Comparison of ENCODE assay signal across 17 cellular contexts in the genomic region with DNA sequence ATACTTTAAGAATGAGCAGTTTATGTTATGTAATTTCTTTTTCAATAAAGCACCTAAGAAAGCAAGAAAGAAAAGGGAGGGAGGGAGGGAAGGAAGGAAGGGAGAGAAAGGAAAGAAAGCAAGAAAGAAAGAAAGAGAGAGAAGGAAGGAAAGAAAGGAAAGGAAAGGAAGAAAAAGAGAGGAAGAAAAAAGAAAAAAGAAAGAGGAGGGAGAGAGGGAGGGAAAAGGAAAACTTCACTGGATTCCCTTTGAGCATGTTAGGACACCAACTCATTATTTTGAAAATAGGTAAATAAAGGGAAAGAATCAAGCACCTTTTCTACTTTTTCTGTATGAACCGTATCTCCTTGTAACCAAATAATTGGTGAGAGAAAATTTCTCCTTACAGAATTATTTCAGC. TPM values are rescaled to one million over a fixed set of nuclear protein-coding genes. Genes with fewer than 3 reads are reported as not detected.
DNase-seq lines count a peak whose midpoint lies in the region; ATAC-seq, FAIRE-seq and TF ChIP-seq lines count a peak whose summit lies in the region.
"Had no signal": no experiment of that assay in that cellular context is flagged by ENCODE, and none has a peak within 500 bp of the region (broad histone marks: within the 10 kb centered on the region; RNA-seq: fewer than 3 reads in every experiment).

No MANE protein-coding gene starts in this region.

- POLR2A ChIA-PET in HepG2 (lab: Yijun Ruan, JAX) = interaction anchor here (0.9 kb wide), 1 partner anchor 42 kb away, joined by 3 read pairs; no protein-coding TSS in a partner anchor

- H3K4me1 ChIP-seq in HepG2 (ENCODE audit: insufficient read depth, low read length) (peaks cover 30% of the 10 kb centered on the region), right lobe of liver (no peaks in the 10 kb centered on the region), RWPE2 (ENCODE audit: insufficient read depth, poor library complexity, severe bottlenecking) (peaks cover 11% of the 10 kb centered on the region), suprapubic skin (peaks cover 3% of the 10 kb centered on the region)
- H3K4me1 ChIP-seq: A549 had no signal

- no peaks in the 10 kb centered on the region for H3K27me3 Mint-ChIP-seq in dendritic cell treated with granulocyte-macrophage colony-stimulating factor and Interleukin-4, amounts not matched to agents 40 ng/mL and 50 ng/mL, for 4 days
- peaks cover 0 to 2% (median 2%) of the 10 kb centered on the region in 3 donors for H3K27me3 Mint-ChIP-seq in immature natural killer cell (ENCODE audit: low read depth in 3 of 3)
- H3K27me3 Mint-ChIP-seq: CD4-positive, alpha-beta T cell had no signal

- no peak overlapping the region for H3K4me3 Mint-ChIP-seq in dendritic cell treated with granulocyte-macrophage colony-stimulating factor and Interleukin-4, amounts not matched to agents 40 ng/mL and 50 ng/mL, for 4 days
- H3K4me3 Mint-ChIP-seq in immature natural killer cell = no peak overlapping the region
- H3K4me3 Mint-ChIP-seq: CD4-positive, alpha-beta T cell; H9 had no signal

- H3K4me3 ChIP-seq in HepG2 (replicated peaks in 1 of 3; ENCODE audit: insufficient read depth in 1 of 3, low read depth in 2 of 3, low read length in 3 of 3) = no peak overlapping the region
- H3K4me3 ChIP-seq in right lobe of liver = no peak overlapping the region
- H3K4me3 ChIP-seq in RWPE2 (ENCODE audit: severe bottlenecking) = no peak overlapping the region
- H3K4me3 ChIP-seq in suprapubic skin = no peak overlapping the region
- H3K4me3 ChIP-seq: A549 had no signal

- FAIRE-seq in HepG2 (lab: Jason Lieb, UNC) = no peak
- FAIRE-seq: A549, D721Med, H1 had no signal

- no peak for TF ChIP-seq EP300 in HepG2 (IDR thresholded peaks at IDR 0.05; ENCODE audit: low read depth in 2 of 2, low read length in 2 of 2)
- no peak for TF ChIP-seq EP300 in HepG2 (CRISPR knock-in tag; IDR thresholded peaks at IDR 0.05; ENCODE audit: borderline replicate concordance)
- no peak for TF ChIP-seq EP300 in suprapubic skin (IDR thresholded peaks at IDR 0.05)

- H2AFZ ChIP-seq in HepG2 (ENCODE audit: low read length) = no peak overlapping the region

- 31% methylated on average over 1 of the region's 1 CpG for WGBS in HepG2 (ENCODE audit: low lambda C conversion rate)
- WGBS in right lobe of liver (ENCODE audit: insufficient coverage, low coverage, low lambda C conversion rate, missing lambda C conversion rate) = 87% methylated on average over 1 of the region's 1 CpG
- WGBS in suprapubic skin = 98% methylated on average over 1 of the region's 1 CpG

- no peaks in the 10 kb centered on the region for H3K9me3 ChIP-seq in HepG2 (ENCODE audit: low read length)
- H3K9me3 ChIP-seq in right lobe of liver = no peaks in the 10 kb centered on the region
- no peaks in the 10 kb centered on the region for H3K9me3 ChIP-seq in RWPE2 (ENCODE audit: severe bottlenecking)
- no peaks in the 10 kb centered on the region for H3K9me3 ChIP-seq in suprapubic skin
- H3K9me3 ChIP-seq: A549, Caco-2 had no signal

- CTCF ChIA-PET in HepG2 (lab: Yijun Ruan, JAX; ENCODE audit: low intra/inter-chr PET ratio, low total read pairs) = no interaction called here

- H3K79me2 ChIP-seq in HepG2 (ENCODE audit: insufficient read depth, low read length) = no peaks in the 10 kb centered on the region

- H3K27ac ChIP-seq in HepG2 (ENCODE audit: extremely low read length, insufficient read depth, low read length) (no peak overlapping the region), right lobe of liver (no peak overlapping the region), RWPE2 (ENCODE audit: poor library complexity, severe bottlenecking) (peak overlapping the region; percentile 3), suprapubic skin (no peak overlapping the region)
- H3K27ac ChIP-seq: 22Rv1, C4-2B had no signal

- H3K27ac Mint-ChIP-seq in dendritic cell treated with granulocyte-macrophage colony-stimulating factor and Interleukin-4, amounts not matched to agents 40 ng/mL and 50 ng/mL, for 4 days = peak overlapping the region; percentile 41
- no peak overlapping the region for H3K27ac Mint-ChIP-seq in immature natural killer cell
- H3K27ac Mint-ChIP-seq: CD4-positive, alpha-beta T cell; H9 had no signal

- intact Hi-C loops in HepG2 (cut with micrococcal nuclease; ENCODE audit: unreplicated experiment) = no loop called here
- intact Hi-C loops in right lobe of liver (cut with DNase I) = loop anchor here in 1 of 2 donors (10.0 kb wide), 1 partner anchor 98 kb away; no protein-coding TSS in a partner anchor
- intact Hi-C loops in dendritic cell treated with granulocyte-macrophage colony-stimulating factor and Interleukin-4, amounts not matched to agents 40 ng/mL and 50 ng/mL, for 4 days (cut with micrococcal nuclease) = no loop called here

- H3K36me3 Mint-ChIP-seq in dendritic cell treated with granulocyte-macrophage colony-stimulating factor and Interleukin-4, amounts not matched to agents 40 ng/mL and 50 ng/mL, for 4 days (ENCODE audit: low read depth) = no peaks in the 10 kb centered on the region
- no peaks in the 10 kb centered on the region for H3K36me3 Mint-ChIP-seq in immature natural killer cell

- ATAC-seq in HepG2 (no peak), right lobe of liver (no peak), RWPE2 (ENCODE audit: low read depth) (no peak)
- ATAC-seq: A549 had no signal

- H3K9me3 Mint-ChIP-seq in dendritic cell treated with granulocyte-macrophage colony-stimulating factor and Interleukin-4, amounts not matched to agents 40 ng/mL and 50 ng/mL, for 4 days = no peaks in the 10 kb centered on the region
- no peaks in the 10 kb centered on the region for H3K9me3 Mint-ChIP-seq in immature natural killer cell
- H3K9me3 Mint-ChIP-seq: CD4-positive, alpha-beta T cell; H9 had no signal

- no peak for TF ChIP-seq POLR2A in HepG2 (IDR thresholded peaks at IDR 0.05; ENCODE audit: insufficient read depth in 1 of 2, low read depth in 2 of 2, low read length in 2 of 2)
- no peak for TF ChIP-seq POLR2A in right lobe of liver (IDR thresholded peaks at IDR 0.05)
- no peak for TF ChIP-seq POLR2A in suprapubic skin (IDR thresholded peaks at IDR 0.05)

- no peaks in the 10 kb centered on the region for H4K20me1 ChIP-seq in HepG2 (ENCODE audit: insufficient read depth, low read length)

- in situ Hi-C loops in HepG2 (cut with HindIII; ENCODE audit: extremely low pct_ligation_motif_present, low pct_unique_long_range_greater_than_20kb) = loop anchor here (5.0 kb wide), 1 partner anchor 81 kb away; no protein-coding TSS in a partner anchor

- H3K36me3 ChIP-seq in HepG2 (replicated peaks in 1 of 2; ENCODE audit: control insufficient read depth in 1 of 2, insufficient read depth in 2 of 2, low read length in 2 of 2) = no peaks in the 10 kb centered on the region
- H3K36me3 ChIP-seq in right lobe of liver = no peaks in the 10 kb centered on the region
- no peaks in the 10 kb centered on the region for H3K36me3 ChIP-seq in RWPE2 (ENCODE audit: low read depth)
- H3K36me3 ChIP-seq in suprapubic skin = no peaks in the 10 kb centered on the region

- no peak overlapping the region for H3K4me2 ChIP-seq in HepG2 (ENCODE audit: low read depth, low read length)
- H3K4me2 ChIP-seq: A549 had no signal

- H3K9ac ChIP-seq in HepG2 (ENCODE audit: insufficient read depth, low read depth, low read length) = no peak overlapping the region

- TF ChIP-seq RAD21 in HepG2 (CRISPR knock-in tag; IDR thresholded peaks at IDR 0.05) = no peak

- BruUV-seq in HepG2 (replicated peaks; lab: Mats Ljungman, UMichigan) = no TSS peak

- DNase-seq in HepG2 (ENCODE audit: low spot score) = no peak
- DNase-seq in right lobe of liver = no peak
- no peak for DNase-seq in RWPE2 (ENCODE audit: low spot score)
- no peak for DNase-seq in NCI-H82 (lab: John Stamatoyannopoulos, UW)
- DNase-seq in suprapubic skin (ENCODE audit: low spot score in 2 of 2) = no peak
- DNase-seq in immature natural killer cell = no peak
- DNase-seq: AML-193; Caco-2; CD4-positive, alpha-beta T cell; GDM1; H9 had no signal

- H3K27me3 ChIP-seq in HepG2 (ENCODE audit: control insufficient read depth in 1 of 2, insufficient read depth in 2 of 2, low read length in 2 of 2) (no peaks in the 10 kb centered on the region), right lobe of liver (no peaks in the 10 kb centered on the region), RWPE2 (ENCODE audit: insufficient read depth, poor library complexity, severe bottlenecking) (no peaks in the 10 kb centered on the region), suprapubic skin (no peaks in the 10 kb centered on the region)

- TF ChIP-seq CTCF in HepG2 (CRISPR knock-in tag; IDR thresholded peaks at IDR 0.05) = no peak
- TF ChIP-seq CTCF in right lobe of liver (IDR thresholded peaks at IDR 0.05) = no peak
- no peak for TF ChIP-seq CTCF in RWPE2 (IDR thresholded peaks at IDR 0.05; ENCODE audit: poor library complexity, severe bottlenecking)
- TF ChIP-seq CTCF in suprapubic skin (IDR thresholded peaks at IDR 0.05) = no peak

- H3K4me1 Mint-ChIP-seq in dendritic cell treated with granulocyte-macrophage colony-stimulating factor and Interleukin-4, amounts not matched to agents 40 ng/mL and 50 ng/mL, for 4 days (ENCODE audit: low read depth) = peaks cover 14% of the 10 kb centered on the region
- no peaks in the 10 kb centered on the region for H3K4me1 Mint-ChIP-seq in immature natural killer cell

RNA-seq across cellular contexts. Expression of gene TOP1, which starts 32.3 kb away (rescaled TPM):
- 19.4 and 75.3 TPM in 2 replicates for total RNA-seq in HepG2 (2016; rRNA removed; fragmentation: Illumina TruSeq; extraction: Trizol)
- total RNA-seq in HepG2 (2016; cell fraction: cytosol; rRNA removed; fragmentation: Illumina TruSeq; extraction: Trizol; ENCODE audit: low read depth) = 17.3 and 19.8 TPM in 2 replicates
- total RNA-seq in HepG2 (2016; cell fraction: insoluble cytoplasmic fraction; rRNA removed; fragmentation: Illumina TruSeq; extraction: Trizol) = 17.0 and 75.6 TPM in 2 replicates
- 20.3 and 21.0 TPM in 2 replicates for total RNA-seq in HepG2 (2016; cell fraction: membrane; rRNA removed; fragmentation: Illumina TruSeq; extraction: Trizol)
- total RNA-seq in HepG2 (2016; cell fraction: nucleus; rRNA removed; fragmentation: Illumina TruSeq; extraction: Trizol) = 45.7 and 48.4 TPM in 2 replicates
- polyA plus RNA-seq in HepG2 (2011; rRNA removed) = 9.9 and 10.2 TPM in 2 replicates
- 5.5 and 9.3 TPM in 2 replicates for polyA plus RNA-seq in HepG2 (2011; cell fraction: cytosol; rRNA removed)
- polyA plus RNA-seq in HepG2 (2011; cell fraction: nucleus; rRNA removed) = 10.9 and 11.3 TPM in 2 replicates
- polyA plus RNA-seq in HepG2 (2012) = 51.4 and 67.5 TPM in 2 replicates
- 2.6 and 3.5 TPM in 2 replicates for polyA plus RNA-seq in HepG2 (2016; cell fraction: cytosol; fragmentation: Illumina TruSeq; extraction: Trizol; ENCODE audit: low read depth)
- 131 and 136 TPM in 2 replicates for polyA plus RNA-seq in HepG2 (2016; cell fraction: insoluble cytoplasmic fraction; fragmentation: Illumina TruSeq; extraction: Trizol; ENCODE audit: low read depth)
- 9.6 and 10.8 TPM in 2 replicates for polyA plus RNA-seq in HepG2 (2016; cell fraction: membrane; fragmentation: Illumina TruSeq; extraction: Trizol; ENCODE audit: low read depth)
- 89.8 and 94.4 TPM in 2 replicates for polyA plus RNA-seq in HepG2 (2016; cell fraction: nucleus; fragmentation: Illumina TruSeq; extraction: Trizol; ENCODE audit: insufficient read depth, low read depth)
- 7.0 and 9.4 TPM in 2 replicates for polyA minus RNA-seq in HepG2 (2011; rRNA and poly(A)+ RNA removed; ENCODE audit: low replicate concordance)
- polyA minus RNA-seq in HepG2 (2011; cell fraction: cytosol; rRNA and poly(A)+ RNA removed) = 25.1 and 28.4 TPM in 2 replicates
- 21.5 and 22.1 TPM in 2 replicates for polyA minus RNA-seq in HepG2 (2011; cell fraction: nucleus; rRNA and poly(A)+ RNA removed)
- total RNA-seq in right lobe of liver = 10 to 100 TPM; 17.3 to 29.7 (median 25.5) TPM
- 10 to 100 TPM; 25.8 to 32.6 (median 32.0) TPM for total RNA-seq in suprapubic skin
- polyA plus RNA-seq in immature natural killer cell = 10 to 100 TPM in 1 of 3 donors, 1 to 10 TPM in 2; 5.0 to 16.0 (median 5.3) TPM
